ENCODE assay signal across 1 cellular context in the genomic region with DNA sequence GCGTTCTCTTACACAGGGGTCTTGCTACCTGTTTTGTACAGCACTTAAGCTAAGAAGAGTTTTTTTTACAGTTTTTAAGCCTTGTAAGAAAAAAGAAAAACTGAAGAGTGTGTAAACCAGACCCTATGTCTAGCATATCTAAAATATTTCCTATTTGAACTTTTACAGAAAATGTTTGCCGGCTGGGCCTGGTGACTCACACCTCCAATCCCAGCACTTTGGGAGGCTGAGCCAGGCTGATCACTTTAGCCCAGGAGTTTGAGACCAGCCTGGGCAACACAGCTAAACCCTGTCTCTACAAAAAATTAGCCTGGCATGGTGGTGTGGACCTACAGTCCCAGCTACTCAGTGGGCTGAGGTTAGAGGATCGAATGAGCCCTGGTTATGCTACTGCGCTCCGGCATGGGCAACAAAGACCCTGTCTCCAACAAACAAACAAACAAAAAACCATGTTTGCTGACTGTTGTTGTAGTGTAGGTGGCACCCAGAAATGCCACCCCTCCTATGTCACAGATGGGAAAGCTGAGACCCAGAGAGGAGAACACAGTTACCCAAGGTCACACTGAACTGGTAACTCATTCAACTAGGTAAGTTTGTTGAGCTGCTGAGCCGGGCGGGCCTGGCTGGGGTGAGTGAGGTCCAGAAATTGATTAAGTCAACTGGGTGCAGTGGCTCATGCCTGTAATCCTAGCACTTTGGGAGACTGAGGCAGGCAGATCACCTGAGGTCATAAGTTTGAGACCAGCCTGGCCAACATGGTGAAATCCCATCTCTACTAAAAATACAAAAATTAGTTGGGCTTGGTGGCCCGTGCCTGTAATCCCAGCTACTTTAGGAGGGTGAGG.
TF ChIP-seq lines count a peak whose summit lies in the region.

No MANE protein-coding gene starts in this region.

TF ChIP-seq in SK-N-SH treated with all-trans-retinoic acid at 6 μM for 48 hours, 23 proteins besides CTCF, POLR2A, EP300 and RAD21 (continued from another document):
- TF ChIP-seq, protein P1, sequence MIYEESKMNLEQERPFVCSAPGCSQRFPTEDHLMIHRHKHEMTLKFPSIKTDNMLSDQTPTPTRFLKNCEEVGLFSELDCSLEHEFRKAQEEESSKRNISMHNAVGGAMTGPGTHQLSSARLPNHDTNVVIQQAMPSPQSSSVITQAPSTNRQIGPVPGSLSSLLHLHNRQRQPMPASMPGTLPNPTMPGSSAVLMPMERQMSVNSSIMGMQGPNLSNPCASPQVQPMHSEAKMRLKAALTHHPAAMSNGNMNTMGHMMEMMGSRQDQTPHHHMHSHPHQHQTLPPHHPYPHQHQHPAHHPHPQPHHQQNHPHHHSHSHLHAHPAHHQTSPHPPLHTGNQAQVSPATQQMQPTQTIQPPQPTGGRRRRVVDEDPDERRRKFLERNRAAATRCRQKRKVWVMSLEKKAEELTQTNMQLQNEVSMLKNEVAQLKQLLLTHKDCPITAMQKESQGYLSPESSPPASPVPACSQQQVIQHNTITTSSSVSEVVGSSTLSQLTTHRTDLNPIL (CRISPR knock-in tag; IDR thresholded peaks at IDR 0.05; ENCODE audit: low read depth): no peak
- TF ChIP-seq CSDC2 (CRISPR knock-in tag; IDR thresholded peaks at IDR 0.05) (no peak), TOX (CRISPR knock-in tag; IDR thresholded peaks at IDR 0.05; ENCODE audit: borderline replicate concordance) (no peak), PPARA (CRISPR knock-in tag; IDR thresholded peaks at IDR 0.05; ENCODE audit: borderline replicate concordance) (no peak)
- TF ChIP-seq, protein P2, sequence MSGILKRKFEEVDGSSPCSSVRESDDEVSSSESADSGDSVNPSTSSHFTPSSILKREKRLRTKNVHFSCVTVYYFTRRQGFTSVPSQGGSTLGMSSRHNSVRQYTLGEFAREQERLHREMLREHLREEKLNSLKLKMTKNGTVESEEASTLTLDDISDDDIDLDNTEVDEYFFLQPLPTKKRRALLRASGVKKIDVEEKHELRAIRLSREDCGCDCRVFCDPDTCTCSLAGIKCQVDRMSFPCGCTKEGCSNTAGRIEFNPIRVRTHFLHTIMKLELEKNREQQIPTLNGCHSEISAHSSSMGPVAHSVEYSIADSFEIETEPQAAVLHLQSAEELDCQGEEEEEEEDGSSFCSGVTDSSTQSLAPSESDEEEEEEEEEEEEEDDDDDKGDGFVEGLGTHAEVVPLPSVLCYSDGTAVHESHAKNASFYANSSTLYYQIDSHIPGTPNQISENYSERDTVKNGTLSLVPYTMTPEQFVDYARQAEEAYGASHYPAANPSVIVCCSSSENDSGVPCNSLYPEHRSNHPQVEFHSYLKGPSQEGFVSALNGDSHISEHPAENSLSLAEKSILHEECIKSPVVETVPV (CRISPR knock-in tag; IDR thresholded peaks at IDR 0.05): no peak
- TF ChIP-seq, protein P3, sequence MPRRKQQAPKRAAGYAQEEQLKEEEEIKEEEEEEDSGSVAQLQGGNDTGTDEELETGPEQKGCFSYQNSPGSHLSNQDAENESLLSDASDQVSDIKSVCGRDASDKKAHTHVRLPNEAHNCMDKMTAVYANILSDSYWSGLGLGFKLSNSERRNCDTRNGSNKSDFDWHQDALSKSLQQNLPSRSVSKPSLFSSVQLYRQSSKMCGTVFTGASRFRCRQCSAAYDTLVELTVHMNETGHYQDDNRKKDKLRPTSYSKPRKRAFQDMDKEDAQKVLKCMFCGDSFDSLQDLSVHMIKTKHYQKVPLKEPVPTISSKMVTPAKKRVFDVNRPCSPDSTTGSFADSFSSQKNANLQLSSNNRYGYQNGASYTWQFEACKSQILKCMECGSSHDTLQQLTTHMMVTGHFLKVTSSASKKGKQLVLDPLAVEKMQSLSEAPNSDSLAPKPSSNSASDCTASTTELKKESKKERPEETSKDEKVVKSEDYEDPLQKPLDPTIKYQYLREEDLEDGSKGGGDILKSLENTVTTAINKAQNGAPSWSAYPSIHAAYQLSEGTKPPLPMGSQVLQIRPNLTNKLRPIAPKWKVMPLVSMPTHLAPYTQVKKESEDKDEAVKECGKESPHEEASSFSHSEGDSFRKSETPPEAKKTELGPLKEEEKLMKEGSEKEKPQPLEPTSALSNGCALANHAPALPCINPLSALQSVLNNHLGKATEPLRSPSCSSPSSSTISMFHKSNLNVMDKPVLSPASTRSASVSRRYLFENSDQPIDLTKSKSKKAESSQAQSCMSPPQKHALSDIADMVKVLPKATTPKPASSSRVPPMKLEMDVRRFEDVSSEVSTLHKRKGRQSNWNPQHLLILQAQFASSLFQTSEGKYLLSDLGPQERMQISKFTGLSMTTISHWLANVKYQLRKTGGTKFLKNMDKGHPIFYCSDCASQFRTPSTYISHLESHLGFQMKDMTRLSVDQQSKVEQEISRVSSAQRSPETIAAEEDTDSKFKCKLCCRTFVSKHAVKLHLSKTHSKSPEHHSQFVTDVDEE (CRISPR knock-in tag; IDR thresholded peaks at IDR 0.05): no peak
- TF ChIP-seq, protein P4, sequence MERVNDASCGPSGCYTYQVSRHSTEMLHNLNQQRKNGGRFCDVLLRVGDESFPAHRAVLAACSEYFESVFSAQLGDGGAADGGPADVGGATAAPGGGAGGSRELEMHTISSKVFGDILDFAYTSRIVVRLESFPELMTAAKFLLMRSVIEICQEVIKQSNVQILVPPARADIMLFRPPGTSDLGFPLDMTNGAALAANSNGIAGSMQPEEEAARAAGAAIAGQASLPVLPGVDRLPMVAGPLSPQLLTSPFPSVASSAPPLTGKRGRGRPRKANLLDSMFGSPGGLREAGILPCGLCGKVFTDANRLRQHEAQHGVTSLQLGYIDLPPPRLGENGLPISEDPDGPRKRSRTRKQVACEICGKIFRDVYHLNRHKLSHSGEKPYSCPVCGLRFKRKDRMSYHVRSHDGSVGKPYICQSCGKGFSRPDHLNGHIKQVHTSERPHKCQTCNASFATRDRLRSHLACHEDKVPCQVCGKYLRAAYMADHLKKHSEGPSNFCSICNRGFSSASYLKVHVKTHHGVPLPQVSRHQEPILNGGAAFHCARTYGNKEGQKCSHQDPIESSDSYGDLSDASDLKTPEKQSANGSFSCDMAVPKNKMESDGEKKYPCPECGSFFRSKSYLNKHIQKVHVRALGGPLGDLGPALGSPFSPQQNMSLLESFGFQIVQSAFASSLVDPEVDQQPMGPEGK (CRISPR knock-in tag; IDR thresholded peaks at IDR 0.05; ENCODE audit: borderline replicate concordance): no peak
